Comparison of ENCODE assay signal across 31 cellular contexts in the genomic region with DNA sequence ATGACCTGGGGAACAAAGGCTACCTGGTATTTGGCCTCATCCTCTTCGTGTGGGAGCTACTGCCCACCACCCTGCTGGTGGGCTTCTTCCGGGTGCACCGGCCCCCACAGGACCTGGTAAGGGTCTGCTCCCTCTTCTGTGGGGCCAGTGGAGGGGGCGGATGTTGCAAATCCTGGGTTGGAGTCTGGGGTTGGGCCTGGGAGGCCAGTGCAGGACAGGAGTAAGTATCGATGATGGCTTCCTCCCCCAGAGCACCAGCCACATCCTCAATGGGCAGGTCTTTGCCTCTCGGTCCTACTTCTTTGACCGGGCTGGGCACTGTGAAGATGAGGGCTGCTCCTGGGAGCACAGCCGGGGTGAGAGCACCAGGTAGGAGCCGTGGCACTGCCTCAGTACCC. TPM values are rescaled to one million over a fixed set of nuclear protein-coding genes. Genes with fewer than 3 reads are reported as not detected.
"Had no signal": no experiment of that assay in that cellular context is flagged by ENCODE, and none has a peak within 500 bp of the region (broad histone marks: within the 10 kb centered on the region; RNA-seq: fewer than 3 reads in every experiment).

No MANE protein-coding gene starts in this region.

- H3K9me3 ChIP-seq: ascending aorta had no signal

- H3K27ac Mint-ChIP-seq: activated CD4-positive, alpha-beta T cell treated with anti-CD3 and anti-CD28 coated beads for 36 hours; activated CD4-positive, alpha-beta T cell treated with anti-CD3 and anti-CD28 coated beads, Interleukin-2, amount 10 ng/mL, durations not matched to agents 7 days and 5 days; activated CD8-positive, alpha-beta T cell treated with anti-CD3 and anti-CD28 coated beads, Interleukin-2, amount 10 ng/mL, durations not matched to agents 7 days and 5 days; activated naive CD4-positive, alpha-beta T cell treated with anti-CD3 and anti-CD28 coated beads, Interleukin-2, amount 50 U/mL, for 24 hours; activated naive CD8-positive, alpha-beta T cell treated with anti-CD3 and anti-CD28 coated beads, Interleukin-2, amount 10 ng/mL, durations not matched to agents 7 days and 5 days; activated T-cell treated with anti-CD3 and anti-CD28 coated beads, Interleukin-2, amount 50 U/mL, for 24 hours; activated T-helper 2 cell treated with anti-CD3 and anti-CD28 coated beads, Interferon-gamma antibody, Interleukin-2, Interleukin-4, amounts not matched to agents 10 μg/mL and 5 μg/mL and 100 μg/mL, durations not matched to agents 14 hours and 24 hours and 36 hours had no signal

- H3K27ac ChIP-seq: ascending aorta, cardiac muscle cell, KMS-11, PC-9 had no signal

- H3K4me3 Mint-ChIP-seq: activated CD4-positive, alpha-beta T cell treated with anti-CD3 and anti-CD28 coated beads for 36 hours; activated CD8-positive, alpha-beta T cell treated with anti-CD3 and anti-CD28 coated beads, Interleukin-2, amount 10 ng/mL, durations not matched to agents 7 days and 5 days; activated naive CD8-positive, alpha-beta T cell treated with anti-CD3 and anti-CD28 coated beads, Interleukin-2, amount 10 ng/mL, durations not matched to agents 7 days and 5 days; activated T-cell treated with anti-CD3 and anti-CD28 coated beads, Interleukin-2, amount 50 U/mL, for 24 hours had no signal

- DNase-seq: activated CD4-positive, alpha-beta T cell treated with anti-CD3 and anti-CD28 coated beads for 36 hours; activated CD4-positive, alpha-beta T cell treated with anti-CD3 and anti-CD28 coated beads, Interleukin-2, amount 10 ng/mL, durations not matched to agents 7 days and 5 days; activated CD4-positive, alpha-beta T cell treated with anti-CD3 and anti-CD28 coated beads, Interleukin-2, amount 50 U/mL, for 48 hours; activated CD8-positive, alpha-beta T cell treated with anti-CD3 and anti-CD28 coated beads, Interleukin-2, amount 10 ng/mL, durations not matched to agents 7 days and 5 days; activated gamma-delta T cell; activated naive CD4-positive, alpha-beta T cell treated with Interleukin-2 at 50 U/mL for 16 hours; activated naive CD8-positive, alpha-beta T cell treated with anti-CD3 and anti-CD28 coated beads, Interleukin-2, amount 10 ng/mL, durations not matched to agents 7 days and 5 days; activated T-cell treated with anti-CD3 and anti-CD28 coated beads, Interleukin-2, amount 50 U/mL, for 24 hours; amygdala; NCI-H1105; NCI-H1417 treated with DMSO at 0.1 percent for 48 hours; NCI-H1694; NCI-H1930; NCI-H2081 treated with DMSO at 0.1 percent for 48 hours; NCI-H345; NCI-H524 treated with DMSO at 0.1 percent for 48 hours; Right ventricle myocardium superior; SW 1271; T-helper 1 cell; T1000 had no signal

- FAIRE-seq: RCC 7860, TTC549 had no signal

- H3K4me3 ChIP-seq: ascending aorta, cardiac muscle cell, PC-9 had no signal

- H3K9me3 Mint-ChIP-seq: activated CD4-positive, alpha-beta T cell treated with anti-CD3 and anti-CD28 coated beads, Interleukin-2, amount 10 ng/mL, durations not matched to agents 7 days and 5 days; activated naive CD4-positive, alpha-beta T cell treated with anti-CD3 and anti-CD28 coated beads, Interleukin-2, amount 50 U/mL, for 24 hours; activated naive CD8-positive, alpha-beta T cell treated with anti-CD3 and anti-CD28 coated beads, Interleukin-2, amount 10 ng/mL, durations not matched to agents 7 days and 5 days; activated T-cell treated with anti-CD3 and anti-CD28 coated beads, Interleukin-2, amount 50 U/mL, for 24 hours; activated T-helper 2 cell treated with anti-CD3 and anti-CD28 coated beads, Interferon-gamma antibody, Interleukin-2, Interleukin-4, amounts not matched to agents 10 μg/mL and 5 μg/mL and 100 μg/mL, durations not matched to agents 14 hours and 24 hours and 36 hours had no signal

- H3K36me3 ChIP-seq: ascending aorta, cardiac muscle cell had no signal

- H3K4me2 ChIP-seq: KMS-11, PC-9 had no signal

- H2AFZ ChIP-seq: PC-9 had no signal

- H3K9ac ChIP-seq: KMS-11 had no signal

- H3K36me3 Mint-ChIP-seq: activated naive CD8-positive, alpha-beta T cell treated with anti-CD3 and anti-CD28 coated beads, Interleukin-2, amount 10 ng/mL, durations not matched to agents 7 days and 5 days had no signal

- ATAC-seq: activated CD4-positive, alpha-beta T cell treated with anti-CD3 and anti-CD28 coated beads for 36 hours; activated CD4-positive, CD25-positive, alpha-beta regulatory T cell treated with anti-CD3 and anti-CD28 coated beads, Interleukin-2, amount 50 U/mL, for 24 hours; activated CD8-positive, alpha-beta T cell treated with anti-CD3 and anti-CD28 coated beads, Interleukin-2, amount 10 ng/mL, durations not matched to agents 7 days and 5 days had no signal

RNA-seq across cellular contexts. Expression of a gene that starts 2.8 kb away (rescaled TPM):
- total RNA-seq: activated CD4-positive, alpha-beta T cell treated with anti-CD3 and anti-CD28 coated beads for 36 hours; activated CD4-positive, alpha-beta T cell treated with anti-CD3 and anti-CD28 coated beads, Interleukin-2, amount 10 ng/mL, durations not matched to agents 7 days and 5 days; activated CD8-positive, alpha-beta T cell treated with anti-CD3 and anti-CD28 coated beads, Interleukin-2, amount 10 ng/mL, durations not matched to agents 7 days and 5 days; activated naive CD8-positive, alpha-beta T cell treated with anti-CD3 and anti-CD28 coated beads, Interleukin-2, amount 10 ng/mL, durations not matched to agents 7 days and 5 days; activated T-helper 2 cell treated with anti-CD3 and anti-CD28 coated beads, Interferon-gamma antibody, Interleukin-2, Interleukin-4, amounts not matched to agents 10 μg/mL and 5 μg/mL and 100 μg/mL, durations not matched to agents 14 hours and 24 hours and 36 hours; ascending aorta; cardiac muscle cell; LHCN-M2; Right ventricle myocardium superior; T-helper 2 cell treated with Interferon-gamma antibody and Interleukin-4, amounts not matched to agents 100 ng/mL and 5 ng/mL, for 36 hours had no signal
- polyA plus RNA-seq: cardiac muscle cell had no signal

RNA-seq across cellular contexts. Expression of a gene that starts 11.8 kb away (rescaled TPM):
- total RNA-seq: activated CD4-positive, alpha-beta T cell treated with anti-CD3 and anti-CD28 coated beads, Interleukin-2, amount 10 ng/mL, durations not matched to agents 7 days and 5 days; activated CD8-positive, alpha-beta T cell treated with anti-CD3 and anti-CD28 coated beads, Interleukin-2, amount 10 ng/mL, durations not matched to agents 7 days and 5 days; activated naive CD8-positive, alpha-beta T cell treated with anti-CD3 and anti-CD28 coated beads, Interleukin-2, amount 10 ng/mL, durations not matched to agents 7 days and 5 days; ascending aorta; cardiac muscle cell; PC-9; Right ventricle myocardium superior; T-helper 2 cell treated with Interferon-gamma antibody and Interleukin-4, amounts not matched to agents 100 ng/mL and 5 ng/mL, for 36 hours had no signal
